ENCODE assay signal across 8 cellular contexts in the genomic region with DNA sequence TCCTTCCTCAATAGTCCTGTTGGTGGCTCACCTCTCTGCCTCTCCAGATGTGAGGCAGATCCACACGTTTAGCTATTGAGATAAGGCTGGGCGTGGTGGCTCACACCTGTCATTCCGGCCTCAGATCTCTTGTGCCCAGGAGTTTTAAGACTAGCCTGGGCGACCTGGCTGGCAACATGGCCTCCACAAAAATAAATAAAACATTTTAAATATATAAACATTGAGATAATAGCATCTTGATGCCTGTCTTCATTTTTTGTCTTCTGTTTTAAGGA.
DNase-seq lines count a peak whose midpoint lies in the region; ATAC-seq and TF ChIP-seq lines count a peak whose summit lies in the region.

No MANE protein-coding gene starts in this region.

- peak overlapping the region; percentile 80 for H3K4me3 Mint-ChIP-seq in activated T-cell treated with anti-CD3 and anti-CD28 coated beads, Interleukin-2, amount 50 U/mL, for 24 hours

- ATAC-seq in HG03280 (IDR thresholded peaks at IDR 0.05; ENCODE audit: unreplicated experiment): no peak

- peak overlapping the region; percentile 94; the same call in 1 of the 2 replicates for H3K27ac ChIP-seq in WERI-Rb-1
- peak overlapping the region; percentile 77 for H3K27ac ChIP-seq in stomach smooth muscle (ENCODE audit: low read length)

- no peaks in the 10 kb centered on the region for H3K9me3 Mint-ChIP-seq in activated T-cell treated with anti-CD3 and anti-CD28 coated beads, Interleukin-2, amount 50 U/mL, for 24 hours

- H3K36me3 ChIP-seq in WERI-Rb-1 (peaks cover 17% of the 10 kb centered on the region), iPS-15b (ENCODE audit: control insufficient read depth, insufficient read depth, low read length) (peaks cover 9% of the 10 kb centered on the region), stomach smooth muscle (ENCODE audit: control insufficient read depth in 2 of 2, insufficient read depth in 2 of 2, low read length in 2 of 2) (peaks cover 4% of the 10 kb centered on the region in 2 donors)

- no peaks in the 10 kb centered on the region for H3K9me3 ChIP-seq in WERI-Rb-1 (ENCODE audit: severe bottlenecking)
- H3K9me3 ChIP-seq in iPS-15b (ENCODE audit: control insufficient read depth, insufficient read depth, low read length): no peaks in the 10 kb centered on the region
- no peaks in the 10 kb centered on the region for H3K9me3 ChIP-seq in stomach smooth muscle (ENCODE audit: control insufficient read depth in 2 of 2, low read length in 2 of 2)

- H3K4me1 ChIP-seq in iPS-15b (ENCODE audit: control insufficient read depth, insufficient read depth, low read length) (no peaks in the 10 kb centered on the region), stomach smooth muscle (ENCODE audit: control insufficient read depth, insufficient read depth, low read length) (peaks cover 41% of the 10 kb centered on the region)

- H3K36me3 Mint-ChIP-seq in activated T-cell treated with anti-CD3 and anti-CD28 coated beads, Interleukin-2, amount 50 U/mL, for 24 hours (ENCODE audit: low read depth): peaks cover 15% of the 10 kb centered on the region

- no peaks in the 10 kb centered on the region for H3K27me3 Mint-ChIP-seq in activated T-cell treated with anti-CD3 and anti-CD28 coated beads, Interleukin-2, amount 50 U/mL, for 24 hours

- peak overlapping the region; percentile 88 for H3K27ac Mint-ChIP-seq in activated T-cell treated with anti-CD3 and anti-CD28 coated beads, Interleukin-2, amount 50 U/mL, for 24 hours

- H3K9ac ChIP-seq in iPS-15b (ENCODE audit: low read depth, low read length): peak overlapping the region; percentile 1
- peak overlapping the region; percentile 86 for H3K9ac ChIP-seq in stomach smooth muscle (ENCODE audit: low read length in 2 of 2)

- H3K27me3 ChIP-seq in WERI-Rb-1 (ENCODE audit: insufficient read depth, low read depth, severe bottlenecking) (no peaks in the 10 kb centered on the region), iPS-15b (ENCODE audit: control insufficient read depth, insufficient read depth, low read length) (no peaks in the 10 kb centered on the region), stomach smooth muscle (ENCODE audit: control insufficient read depth in 1 of 2, insufficient read depth in 2 of 2, low read length in 2 of 2) (peaks cover 0 to 2% of the 10 kb centered on the region in 2 donors)

- no peak for DNase-seq in activated T-cell treated with anti-CD3 and anti-CD28 coated beads, Interleukin-2, amount 50 U/mL, for 24 hours
- DNase-seq in activated T-cell treated with anti-CD3 and anti-CD28 coated beads, Interleukin-2, amount 50 U/mL, for 1 hour: no peak
- no peak for DNase-seq in WERI-Rb-1
- DNase-seq in COR-L47 (lab: John Stamatoyannopoulos, UW): no peak
- DNase-seq in activated gamma-delta T cell (lab: John Stamatoyannopoulos, UW): no peak

- H3K4me3 ChIP-seq in WERI-Rb-1 (ENCODE audit: low read depth, low read length): no peak overlapping the region
- H3K4me3 ChIP-seq in iPS-15b (ENCODE audit: low read depth, low read length): no peak overlapping the region
- peak overlapping the region; percentile 56 to 77 for H3K4me3 ChIP-seq in stomach smooth muscle (ENCODE audit: low read length in 2 of 2)

- TF ChIP-seq CTCF in WERI-Rb-1 (IDR thresholded peaks at IDR 0.05; ENCODE audit: low read depth, low read length): no peak

- H3K4me1 Mint-ChIP-seq in activated T-cell treated with anti-CD3 and anti-CD28 coated beads, Interleukin-2, amount 50 U/mL, for 24 hours (ENCODE audit: low read depth): peaks cover 20% of the 10 kb centered on the region

Comparison
In these comparisons a context has a peak if more than half of its experiments do, and no peak if none do; other contexts are left out.
1. H3K4me3 ChIP-seq: peak in stomach smooth muscle (2 of 2); none in WERI-Rb-1 (single experiment) and iPS-15b (single experiment).